Comparison of ENCODE assay signal across 9 cellular contexts in the genomic region with DNA sequence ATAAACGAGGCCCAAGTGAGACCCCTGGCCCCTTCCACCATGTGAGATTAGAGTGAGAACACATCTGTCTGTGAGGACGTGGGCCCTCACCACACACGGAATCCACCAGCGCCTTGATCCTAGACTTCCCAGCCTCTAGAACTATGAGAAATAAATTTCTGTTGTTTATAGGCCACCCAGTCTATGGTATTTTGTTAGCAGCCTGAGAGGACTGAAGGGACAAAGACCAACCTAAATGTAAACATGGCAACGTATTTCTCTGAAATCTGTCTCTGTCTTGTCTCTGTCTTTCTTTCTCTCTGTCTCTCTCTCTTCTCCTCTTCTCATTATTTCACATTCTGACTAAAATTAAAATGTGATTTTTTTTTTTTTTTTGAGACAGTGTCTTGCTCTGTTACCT. TPM values are rescaled to one million over a fixed set of nuclear protein-coding genes. Genes with fewer than 3 reads are reported as not detected.
"Had no signal": no experiment of that assay in that cellular context is flagged by ENCODE, and none has a peak within 500 bp of the region (broad histone marks: within the 10 kb centered on the region; RNA-seq: fewer than 3 reads in every experiment).

No MANE protein-coding gene starts in this region.

- DNase-seq: GDM1, GF-D8 had no signal

- FAIRE-seq: G401.6, GM12878, GM12891, GM12892, GM18507, GM19239 had no signal

- ATAC-seq: GM12878 had no signal

- H3K4me3 ChIP-seq: GM12878 had no signal

RNA-seq across cellular contexts. Expression of gene IFI44L, which starts 15.6 kb away (rescaled TPM):
- total RNA-seq: G401 had no signal

RNA-seq across cellular contexts. Expression of gene IFI44, which starts 45.0 kb away (rescaled TPM):
- total RNA-seq: G401 had no signal
